Comparison of ENCODE assay signal across 1 cellular context in the genomic region with DNA sequence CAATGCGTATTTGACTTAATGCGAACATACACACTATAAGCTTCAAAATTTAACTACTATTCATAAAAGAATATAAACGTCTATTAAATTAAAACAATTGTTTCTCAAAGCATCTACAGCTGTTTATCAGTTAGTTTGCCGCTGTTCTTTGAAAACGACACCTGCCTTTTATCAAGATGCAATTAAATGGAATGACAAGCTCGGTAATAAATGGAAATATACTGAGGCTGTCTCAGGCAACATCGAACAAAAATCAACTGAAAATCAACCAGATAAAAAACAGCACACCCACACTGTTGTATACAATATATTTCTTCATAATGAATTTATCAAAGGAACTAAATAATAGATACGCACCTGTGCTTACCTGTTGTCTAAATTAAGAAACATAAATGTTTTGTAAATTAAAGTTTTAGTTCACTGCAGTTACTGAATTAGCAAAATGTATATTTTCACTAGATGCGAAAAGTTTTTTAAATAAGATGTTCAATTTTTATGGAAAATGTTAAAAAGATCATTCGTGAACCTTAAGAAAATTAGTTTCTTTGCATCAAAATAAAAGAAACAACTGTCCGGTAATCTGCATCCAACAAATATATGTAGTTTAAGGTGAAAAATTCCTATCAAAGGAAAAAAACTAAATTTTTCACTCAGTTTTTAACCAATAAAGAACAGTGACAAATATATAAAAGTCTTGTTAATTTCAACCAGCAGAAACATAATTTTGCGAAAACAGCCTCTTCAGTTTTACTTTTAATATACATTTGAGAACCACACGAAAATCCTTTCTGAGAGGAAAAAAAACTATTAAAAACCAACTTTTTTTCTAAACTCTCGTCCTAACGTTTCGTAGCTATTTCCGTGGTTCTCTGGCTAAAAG.
TF ChIP-seq lines count a peak whose summit lies in the region.

No MANE protein-coding gene starts in this region.

TF ChIP-seq in IMR-90, 13 proteins besides CTCF, POLR2A, EP300 and RAD21 (continued from another document):
- TF ChIP-seq MAZ (IDR thresholded peaks at IDR 0.05; ENCODE audit: borderline replicate concordance, low read depth, low read length) (no peak), BHLHE40 (IDR thresholded peaks at IDR 0.05; ENCODE audit: low read depth, low read length) (no peak), NFE2L2 (IDR thresholded peaks at IDR 0.05; ENCODE audit: low read depth, low read length) (no peak), RFX5 (IDR thresholded peaks at IDR 0.05; ENCODE audit: low read depth, low read length) (no peak)
